Comparison of ENCODE assay signal across 10 cellular contexts in genomic region chr15:69450968-69451695, GRCh38. TPM values are rescaled to one million over a fixed set of nuclear protein-coding genes. Genes with fewer than 3 reads are reported as not detected.
DNase-seq lines count a peak whose midpoint lies in the region; ATAC-seq and TF ChIP-seq lines count a peak whose summit lies in the region.
"Had no signal": no experiment of that assay in that cellular context is flagged by ENCODE, and none has a peak within 500 bp of the region (broad histone marks: within the 10 kb centered on the region; RNA-seq: fewer than 3 reads in every experiment).

No MANE protein-coding gene starts in this region.

- H3K9me3 Mint-ChIP-seq in central memory CD8-positive, alpha-beta T cell = no peaks in the 10 kb centered on the region

- peaks cover 38% of the 10 kb centered on the region for H3K36me3 Mint-ChIP-seq in central memory CD8-positive, alpha-beta T cell (ENCODE audit: insufficient read depth)

- H3K9me3 ChIP-seq in NT2/D1 (ENCODE audit: insufficient read depth, low read length) (no peaks in the 10 kb centered on the region), upper lobe of right lung (no peaks in the 10 kb centered on the region)

- H3K4me1 Mint-ChIP-seq in central memory CD8-positive, alpha-beta T cell = peaks cover 39% of the 10 kb centered on the region

- DNase-seq in GM12865 (ENCODE audit: low read depth) (no peak), NT2/D1 (ENCODE audit: low read depth, low spot score) (no peak), renal cortical epithelial cell (ENCODE audit: low read depth) (peak; percentile 9), upper lobe of right lung (no peak), NCI-H2107 (lab: John Stamatoyannopoulos, UW) (no peak), NCI-H345 treated with DMSO at 0.1 percent for 48 hours (lab: John Stamatoyannopoulos, UW; ENCODE audit: unreplicated experiment) (no peak)
- DNase-seq in central memory CD8-positive, alpha-beta T cell (ENCODE audit: low spot score in 2 of 2) = no peak
- DNase-seq: NCI-H2029 treated with DMSO at 0.1 percent for 48 hours; stimulated activated CD4-positive, alpha-beta T cell treated with anti-CD3 and anti-CD28 coated beads, Interleukin-4, amount 100 ng/mL, for 24 hours; SW 1271 had no signal

- H3K27ac ChIP-seq in upper lobe of right lung = no peak overlapping the region

- peaks cover 3% of the 10 kb centered on the region for H3K4me1 ChIP-seq in NT2/D1 (ENCODE audit: insufficient read depth, insufficient read length)
- H3K4me1 ChIP-seq in upper lobe of right lung = peaks cover 23% of the 10 kb centered on the region

- H3K36me3 ChIP-seq in NT2/D1 (ENCODE audit: insufficient read depth, insufficient read length, low read length) (peaks cover 60% of the 10 kb centered on the region), upper lobe of right lung (peaks cover 20% of the 10 kb centered on the region)

- no peaks in the 10 kb centered on the region for H3K27me3 Mint-ChIP-seq in central memory CD8-positive, alpha-beta T cell

- H3K27ac Mint-ChIP-seq in central memory CD8-positive, alpha-beta T cell (ENCODE audit: low read depth) = peak overlapping the region; percentile 97

- TF ChIP-seq CTCF in GM12865 (IDR thresholded peaks at IDR 0.05; ENCODE audit: insufficient read depth, low read depth, low read length, missing control alignments) (no peak), upper lobe of right lung (IDR thresholded peaks at IDR 0.05) (no peak)

- H3K4me3 ChIP-seq in GM12865 (ENCODE audit: low read depth, low read length) (peak overlapping the region; percentile 72), NT2/D1 (ENCODE audit: insufficient read length, low read depth) (no peak overlapping the region), upper lobe of right lung (no peak overlapping the region)

- peak overlapping the region; percentile 93 for H3K4me3 Mint-ChIP-seq in central memory CD8-positive, alpha-beta T cell

- H3K27me3 ChIP-seq in NT2/D1 (ENCODE audit: insufficient read depth, insufficient read length) (no peaks in the 10 kb centered on the region), upper lobe of right lung (no peaks in the 10 kb centered on the region)

- intact Hi-C loops in upper lobe of right lung (cut with DNase I) = no loop called here

- no peak for ATAC-seq in central memory CD8-positive, alpha-beta T cell (replicated peaks; ENCODE audit: extremely low read depth, poor library complexity, severe bottlenecking)
- ATAC-seq in upper lobe of right lung = no peak

- peak overlapping the region; percentile 88 for H3K9ac ChIP-seq in NT2/D1 (ENCODE audit: insufficient read length, low read depth)

RNA-seq across cellular contexts. Expression of gene RPLP1, which starts 1.5 kb away (rescaled TPM):
- 25.3 and 46.9 TPM in 2 replicates for total RNA-seq in renal cortical epithelial cell
- total RNA-seq in upper lobe of right lung = 1,255 TPM

RNA-seq across cellular contexts. Expression of gene KIF23, which starts 37.0 kb away (rescaled TPM):
- total RNA-seq in renal cortical epithelial cell (5.8 and 30.4 TPM in 2 replicates), upper lobe of right lung (2.7 TPM)

Comparison
In these comparisons a context has a peak if more than half of its experiments do, and no peak if none do; other contexts are left out.
1. RNA of gene RPLP1, which starts 1.5 kb away (total RNA-seq): 1,255 TPM in upper lobe of right lung (single experiment); 25.3 to 46.9 TPM in renal cortical epithelial cell; every median in the first group is over 10 times any median in the second.